Comparison of ENCODE assay signal across 1 cellular context in the genomic region with DNA sequence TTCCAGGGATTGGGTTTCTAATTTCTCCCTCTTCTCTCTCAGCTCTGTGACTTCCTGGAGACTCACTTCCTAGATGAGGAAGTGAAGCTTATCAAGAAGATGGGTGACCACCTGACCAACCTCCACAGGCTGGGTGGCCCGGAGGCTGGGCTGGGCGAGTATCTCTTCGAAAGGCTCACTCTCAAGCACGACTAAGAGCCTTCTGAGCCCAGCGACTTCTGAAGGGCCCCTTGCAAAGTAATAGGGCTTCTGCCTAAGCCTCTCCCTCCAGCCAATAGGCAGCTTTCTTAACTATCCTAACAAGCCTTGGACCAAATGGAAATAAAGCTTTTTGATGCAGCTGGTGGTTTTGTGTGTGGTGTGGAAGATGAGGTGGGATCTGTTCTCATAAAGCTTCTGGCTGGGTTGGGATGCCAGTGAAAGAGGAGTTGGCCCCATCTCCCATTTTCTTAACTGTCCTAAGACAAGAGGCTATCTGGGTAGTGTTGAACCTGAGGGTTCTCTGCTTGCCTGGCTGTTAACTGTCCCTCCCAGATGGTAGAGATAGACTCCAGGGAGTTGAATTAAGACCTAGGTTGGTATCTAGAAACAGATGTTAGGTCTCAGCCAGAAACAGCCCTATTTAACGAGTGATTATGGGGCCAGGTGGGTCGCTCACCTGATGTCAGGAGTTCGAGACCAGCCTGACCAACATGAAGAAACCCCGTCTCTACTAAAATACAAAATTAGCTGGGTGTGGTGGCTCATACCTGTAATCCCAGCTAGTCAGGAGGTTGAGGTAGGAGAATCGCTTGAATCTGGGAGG.
TF ChIP-seq lines count a peak whose summit lies in the region.

No MANE protein-coding gene starts in this region.

TF ChIP-seq in K562, 482 proteins besides CTCF, POLR2A, EP300 and RAD21 (continued from another document and continues in another):
- TF ChIP-seq MCM5 (IDR thresholded peaks at IDR 0.05; ENCODE audit: low read depth) (no peak), EGR1 (conservative IDR thresholded peaks at IDR 0.05) (no peak), PCBP2 (IDR thresholded peaks at IDR 0.05; ENCODE audit: low read depth, low read length, poor library complexity, severe bottlenecking) (no peak), SOX6 (IDR thresholded peaks at IDR 0.05) (no peak), HDAC1 (IDR thresholded peaks at IDR 0.05) (no peak), ZNF174 (CRISPR knock-in tag; IDR thresholded peaks at IDR 0.05) (no peak), ZNF121 (CRISPR knock-in tag; conservative IDR thresholded peaks at IDR 0.05) (no peak), NCOR1 (IDR thresholded peaks at IDR 0.05) (no peak; the same call in 1 of the 2 replicates), ZBTB17 (CRISPR knock-in tag; IDR thresholded peaks at IDR 0.05) (no peak), PML (IDR thresholded peaks at IDR 0.05; ENCODE audit: low read length) (no peak; the same call in 1 of the 2 replicates), ZNF197 (CRISPR knock-in tag; IDR thresholded peaks at IDR 0.05; ENCODE audit: low read depth) (no peak), SRF (CRISPR knock-in tag; IDR thresholded peaks at IDR 0.05) (no peak), PHF20 (IDR thresholded peaks at IDR 0.05; ENCODE audit: partially characterized antibody) (peak; percentile 15), MYBL2 (IDR thresholded peaks at IDR 0.05; ENCODE audit: low read depth) (no peak), MYBL2 (CRISPR knock-in tag; IDR thresholded peaks at IDR 0.05; ENCODE audit: borderline replicate concordance) (no peak), ZNF311 (CRISPR knock-in tag; IDR thresholded peaks at IDR 0.05) (no peak), JUND (IDR thresholded peaks at IDR 0.05; ENCODE audit: borderline replicate concordance, low read depth, low read length) (no peak), JUND (tag; IDR thresholded peaks at IDR 0.05; ENCODE audit: borderline replicate concordance, low read depth, low read length) (no peak), TEAD4 (IDR thresholded peaks at IDR 0.05; ENCODE audit: low read length) (peak; percentile 40), TEAD4 (CRISPR knock-in tag; IDR thresholded peaks at IDR 0.05; ENCODE audit: borderline replicate concordance) (no peak), SREBF2 (CRISPR knock-in tag; IDR thresholded peaks at IDR 0.05) (no peak), NR1H2 (CRISPR knock-in tag; IDR thresholded peaks at IDR 0.05) (no peak), CBFA2T3 (IDR thresholded peaks at IDR 0.05) (peak; percentile 42), HNRNPH1 (optimal IDR thresholded peaks at IDR 0.05; ENCODE audit: low read depth, low read length) (no peak), ZNF384 (IDR thresholded peaks at IDR 0.05; ENCODE audit: low read depth, low read length) (no peak), ARID1B (IDR thresholded peaks at IDR 0.05) (0 out of 2 replicates have a peak, but pooled peaks have one; percentile 26), ESRRB (CRISPR knock-in tag; IDR thresholded peaks at IDR 0.05; ENCODE audit: borderline replicate concordance) (0 out of 2 replicates have a peak, but pooled peaks have one; percentile 11), HOXB6 (CRISPR knock-in tag; IDR thresholded peaks at IDR 0.05; ENCODE audit: borderline replicate concordance) (no peak), ZNF696 (CRISPR knock-in tag; conservative IDR thresholded peaks at IDR 0.05) (no peak), SMARCE1 (IDR thresholded peaks at IDR 0.05) (no peak), SMARCA5 (IDR thresholded peaks at IDR 0.05) (no peak), CBFB (CRISPR knock-in tag; IDR thresholded peaks at IDR 0.05) (no peak), CBX1 (IDR thresholded peaks at IDR 0.05; ENCODE audit: low read depth) (no peak), FOXA3 (CRISPR knock-in tag; conservative IDR thresholded peaks at IDR 0.05 in 1 of 2, IDR thresholded peaks at IDR 0.05 in 1 of 2) (no peak), POLR2G (IDR thresholded peaks at IDR 0.05; ENCODE audit: low read depth, low read length) (no peak)
- TF ChIP-seq, protein P1, sequence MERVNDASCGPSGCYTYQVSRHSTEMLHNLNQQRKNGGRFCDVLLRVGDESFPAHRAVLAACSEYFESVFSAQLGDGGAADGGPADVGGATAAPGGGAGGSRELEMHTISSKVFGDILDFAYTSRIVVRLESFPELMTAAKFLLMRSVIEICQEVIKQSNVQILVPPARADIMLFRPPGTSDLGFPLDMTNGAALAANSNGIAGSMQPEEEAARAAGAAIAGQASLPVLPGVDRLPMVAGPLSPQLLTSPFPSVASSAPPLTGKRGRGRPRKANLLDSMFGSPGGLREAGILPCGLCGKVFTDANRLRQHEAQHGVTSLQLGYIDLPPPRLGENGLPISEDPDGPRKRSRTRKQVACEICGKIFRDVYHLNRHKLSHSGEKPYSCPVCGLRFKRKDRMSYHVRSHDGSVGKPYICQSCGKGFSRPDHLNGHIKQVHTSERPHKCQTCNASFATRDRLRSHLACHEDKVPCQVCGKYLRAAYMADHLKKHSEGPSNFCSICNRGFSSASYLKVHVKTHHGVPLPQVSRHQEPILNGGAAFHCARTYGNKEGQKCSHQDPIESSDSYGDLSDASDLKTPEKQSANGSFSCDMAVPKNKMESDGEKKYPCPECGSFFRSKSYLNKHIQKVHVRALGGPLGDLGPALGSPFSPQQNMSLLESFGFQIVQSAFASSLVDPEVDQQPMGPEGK (CRISPR knock-in tag; IDR thresholded peaks at IDR 0.05; ENCODE audit: borderline replicate concordance) = no peak
- TF ChIP-seq, protein P2, sequence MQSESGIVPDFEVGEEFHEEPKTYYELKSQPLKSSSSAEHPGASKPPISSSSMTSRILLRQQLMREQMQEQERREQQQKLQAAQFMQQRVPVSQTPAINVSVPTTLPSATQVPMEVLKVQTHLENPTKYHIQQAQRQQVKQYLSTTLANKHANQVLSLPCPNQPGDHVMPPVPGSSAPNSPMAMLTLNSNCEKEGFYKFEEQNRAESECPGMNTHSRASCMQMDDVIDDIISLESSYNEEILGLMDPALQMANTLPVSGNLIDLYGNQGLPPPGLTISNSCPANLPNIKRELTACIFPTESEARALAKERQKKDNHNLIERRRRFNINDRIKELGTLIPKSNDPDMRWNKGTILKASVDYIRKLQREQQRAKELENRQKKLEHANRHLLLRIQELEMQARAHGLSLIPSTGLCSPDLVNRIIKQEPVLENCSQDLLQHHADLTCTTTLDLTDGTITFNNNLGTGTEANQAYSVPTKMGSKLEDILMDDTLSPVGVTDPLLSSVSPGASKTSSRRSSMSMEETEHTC (IDR thresholded peaks at IDR 0.05) = no peak
- TF ChIP-seq, protein P3, sequence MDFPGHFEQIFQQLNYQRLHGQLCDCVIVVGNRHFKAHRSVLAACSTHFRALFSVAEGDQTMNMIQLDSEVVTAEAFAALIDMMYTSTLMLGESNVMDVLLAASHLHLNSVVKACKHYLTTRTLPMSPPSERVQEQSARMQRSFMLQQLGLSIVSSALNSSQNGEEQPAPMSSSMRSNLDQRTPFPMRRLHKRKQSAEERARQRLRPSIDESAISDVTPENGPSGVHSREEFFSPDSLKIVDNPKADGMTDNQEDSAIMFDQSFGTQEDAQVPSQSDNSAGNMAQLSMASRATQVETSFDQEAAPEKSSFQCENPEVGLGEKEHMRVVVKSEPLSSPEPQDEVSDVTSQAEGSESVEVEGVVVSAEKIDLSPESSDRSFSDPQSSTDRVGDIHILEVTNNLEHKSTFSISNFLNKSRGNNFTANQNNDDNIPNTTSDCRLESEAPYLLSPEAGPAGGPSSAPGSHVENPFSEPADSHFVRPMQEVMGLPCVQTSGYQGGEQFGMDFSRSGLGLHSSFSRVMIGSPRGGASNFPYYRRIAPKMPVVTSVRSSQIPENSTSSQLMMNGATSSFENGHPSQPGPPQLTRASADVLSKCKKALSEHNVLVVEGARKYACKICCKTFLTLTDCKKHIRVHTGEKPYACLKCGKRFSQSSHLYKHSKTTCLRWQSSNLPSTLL (IDR thresholded peaks at IDR 0.05) = no peak
- TF ChIP-seq, protein P4, sequence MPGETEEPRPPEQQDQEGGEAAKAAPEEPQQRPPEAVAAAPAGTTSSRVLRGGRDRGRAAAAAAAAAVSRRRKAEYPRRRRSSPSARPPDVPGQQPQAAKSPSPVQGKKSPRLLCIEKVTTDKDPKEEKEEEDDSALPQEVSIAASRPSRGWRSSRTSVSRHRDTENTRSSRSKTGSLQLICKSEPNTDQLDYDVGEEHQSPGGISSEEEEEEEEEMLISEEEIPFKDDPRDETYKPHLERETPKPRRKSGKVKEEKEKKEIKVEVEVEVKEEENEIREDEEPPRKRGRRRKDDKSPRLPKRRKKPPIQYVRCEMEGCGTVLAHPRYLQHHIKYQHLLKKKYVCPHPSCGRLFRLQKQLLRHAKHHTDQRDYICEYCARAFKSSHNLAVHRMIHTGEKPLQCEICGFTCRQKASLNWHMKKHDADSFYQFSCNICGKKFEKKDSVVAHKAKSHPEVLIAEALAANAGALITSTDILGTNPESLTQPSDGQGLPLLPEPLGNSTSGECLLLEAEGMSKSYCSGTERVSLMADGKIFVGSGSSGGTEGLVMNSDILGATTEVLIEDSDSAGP (CRISPR knock-in tag; IDR thresholded peaks at IDR 0.05) = no peak; the same call in 1 of the 2 replicates
- TF ChIP-seq, protein P5, sequence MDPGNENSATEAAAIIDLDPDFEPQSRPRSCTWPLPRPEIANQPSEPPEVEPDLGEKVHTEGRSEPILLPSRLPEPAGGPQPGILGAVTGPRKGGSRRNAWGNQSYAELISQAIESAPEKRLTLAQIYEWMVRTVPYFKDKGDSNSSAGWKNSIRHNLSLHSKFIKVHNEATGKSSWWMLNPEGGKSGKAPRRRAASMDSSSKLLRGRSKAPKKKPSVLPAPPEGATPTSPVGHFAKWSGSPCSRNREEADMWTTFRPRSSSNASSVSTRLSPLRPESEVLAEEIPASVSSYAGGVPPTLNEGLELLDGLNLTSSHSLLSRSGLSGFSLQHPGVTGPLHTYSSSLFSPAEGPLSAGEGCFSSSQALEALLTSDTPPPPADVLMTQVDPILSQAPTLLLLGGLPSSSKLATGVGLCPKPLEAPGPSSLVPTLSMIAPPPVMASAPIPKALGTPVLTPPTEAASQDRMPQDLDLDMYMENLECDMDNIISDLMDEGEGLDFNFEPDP (CRISPR knock-in tag; IDR thresholded peaks at IDR 0.05) = no peak
- TF ChIP-seq, protein P6, sequence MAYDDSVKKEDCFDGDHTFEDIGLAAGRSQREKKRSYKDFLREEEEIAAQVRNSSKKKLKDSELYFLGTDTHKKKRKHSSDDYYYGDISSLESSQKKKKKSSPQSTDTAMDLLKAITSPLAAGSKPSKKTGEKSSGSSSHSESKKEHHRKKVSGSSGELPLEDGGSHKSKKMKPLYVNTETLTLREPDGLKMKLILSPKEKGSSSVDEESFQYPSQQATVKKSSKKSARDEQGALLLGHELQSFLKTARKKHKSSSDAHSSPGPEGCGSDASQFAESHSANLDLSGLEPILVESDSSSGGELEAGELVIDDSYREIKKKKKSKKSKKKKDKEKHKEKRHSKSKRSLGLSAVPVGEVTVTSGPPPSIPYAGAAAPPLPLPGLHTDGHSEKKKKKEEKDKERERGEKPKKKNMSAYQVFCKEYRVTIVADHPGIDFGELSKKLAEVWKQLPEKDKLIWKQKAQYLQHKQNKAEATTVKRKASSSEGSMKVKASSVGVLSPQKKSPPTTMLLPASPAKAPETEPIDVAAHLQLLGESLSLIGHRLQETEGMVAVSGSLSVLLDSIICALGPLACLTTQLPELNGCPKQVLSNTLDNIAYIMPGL (CRISPR knock-in tag; IDR thresholded peaks at IDR 0.05) = no peak
- TF ChIP-seq, protein P7, sequence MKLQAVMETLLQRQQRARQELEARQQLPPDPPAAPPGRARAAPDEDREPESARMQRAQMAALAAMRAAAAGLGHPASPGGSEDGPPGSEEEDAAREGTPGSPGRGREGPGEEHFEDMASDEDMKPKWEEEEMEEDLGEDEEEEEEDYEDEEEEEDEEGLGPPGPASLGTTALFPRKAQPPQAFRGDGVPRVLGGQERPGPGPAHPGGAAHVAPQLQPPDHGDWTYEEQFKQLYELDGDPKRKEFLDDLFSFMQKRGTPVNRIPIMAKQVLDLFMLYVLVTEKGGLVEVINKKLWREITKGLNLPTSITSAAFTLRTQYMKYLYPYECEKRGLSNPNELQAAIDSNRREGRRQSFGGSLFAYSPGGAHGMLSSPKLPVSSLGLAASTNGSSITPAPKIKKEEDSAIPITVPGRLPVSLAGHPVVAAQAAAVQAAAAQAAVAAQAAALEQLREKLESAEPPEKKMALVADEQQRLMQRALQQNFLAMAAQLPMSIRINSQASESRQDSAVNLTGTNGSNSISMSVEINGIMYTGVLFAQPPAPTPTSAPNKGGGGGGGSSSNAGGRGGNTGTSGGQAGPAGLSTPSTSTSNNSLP (IDR thresholded peaks at IDR 0.05; ENCODE audit: borderline replicate concordance, low read depth, low read length) = no peak
- TF ChIP-seq, protein P8, sequence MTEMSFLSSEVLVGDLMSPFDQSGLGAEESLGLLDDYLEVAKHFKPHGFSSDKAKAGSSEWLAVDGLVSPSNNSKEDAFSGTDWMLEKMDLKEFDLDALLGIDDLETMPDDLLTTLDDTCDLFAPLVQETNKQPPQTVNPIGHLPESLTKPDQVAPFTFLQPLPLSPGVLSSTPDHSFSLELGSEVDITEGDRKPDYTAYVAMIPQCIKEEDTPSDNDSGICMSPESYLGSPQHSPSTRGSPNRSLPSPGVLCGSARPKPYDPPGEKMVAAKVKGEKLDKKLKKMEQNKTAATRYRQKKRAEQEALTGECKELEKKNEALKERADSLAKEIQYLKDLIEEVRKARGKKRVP (CRISPR knock-in tag; IDR thresholded peaks at IDR 0.05) = no peak; the same call in 1 of the 2 replicates
- TF ChIP-seq, protein P9, sequence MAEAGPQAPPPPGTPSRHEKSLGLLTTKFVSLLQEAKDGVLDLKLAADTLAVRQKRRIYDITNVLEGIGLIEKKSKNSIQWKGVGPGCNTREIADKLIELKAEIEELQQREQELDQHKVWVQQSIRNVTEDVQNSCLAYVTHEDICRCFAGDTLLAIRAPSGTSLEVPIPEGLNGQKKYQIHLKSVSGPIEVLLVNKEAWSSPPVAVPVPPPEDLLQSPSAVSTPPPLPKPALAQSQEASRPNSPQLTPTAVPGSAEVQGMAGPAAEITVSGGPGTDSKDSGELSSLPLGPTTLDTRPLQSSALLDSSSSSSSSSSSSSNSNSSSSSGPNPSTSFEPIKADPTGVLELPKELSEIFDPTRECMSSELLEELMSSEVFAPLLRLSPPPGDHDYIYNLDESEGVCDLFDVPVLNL (CRISPR knock-in tag; IDR thresholded peaks at IDR 0.05; ENCODE audit: low read depth) = no peak
- TF ChIP-seq, protein P10, sequence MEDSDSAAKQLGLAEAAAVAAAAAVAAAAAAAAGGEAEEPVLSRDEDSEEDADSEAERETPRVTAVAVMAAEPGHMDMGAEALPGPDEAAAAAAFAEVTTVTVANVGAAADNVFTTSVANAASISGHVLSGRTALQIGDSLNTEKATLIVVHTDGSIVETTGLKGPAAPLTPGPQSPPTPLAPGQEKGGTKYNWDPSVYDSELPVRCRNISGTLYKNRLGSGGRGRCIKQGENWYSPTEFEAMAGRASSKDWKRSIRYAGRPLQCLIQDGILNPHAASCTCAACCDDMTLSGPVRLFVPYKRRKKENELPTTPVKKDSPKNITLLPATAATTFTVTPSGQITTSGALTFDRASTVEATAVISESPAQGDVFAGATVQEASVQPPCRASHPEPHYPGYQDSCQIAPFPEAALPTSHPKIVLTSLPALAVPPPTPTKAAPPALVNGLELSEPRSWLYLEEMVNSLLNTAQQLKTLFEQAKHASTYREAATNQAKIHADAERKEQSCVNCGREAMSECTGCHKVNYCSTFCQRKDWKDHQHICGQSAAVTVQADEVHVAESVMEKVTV (CRISPR knock-in tag; IDR thresholded peaks at IDR 0.05) = no peak
- TF ChIP-seq, protein P11, sequence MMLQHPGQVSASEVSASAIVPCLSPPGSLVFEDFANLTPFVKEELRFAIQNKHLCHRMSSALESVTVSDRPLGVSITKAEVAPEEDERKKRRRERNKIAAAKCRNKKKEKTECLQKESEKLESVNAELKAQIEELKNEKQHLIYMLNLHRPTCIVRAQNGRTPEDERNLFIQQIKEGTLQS (IDR thresholded peaks at IDR 0.05) = no peak
- TF ChIP-seq, protein P11 (CRISPR knock-in tag; conservative IDR thresholded peaks at IDR 0.05) = no peak
